In genomic region chr16:69451166-69451565, GRCh38 we compare ENCODE assay signal across 29 cellular contexts. TPM values are rescaled to one million over a fixed set of nuclear protein-coding genes. Genes with fewer than 3 reads are reported as not detected.
DNase-seq lines count a peak whose midpoint lies in the region; ATAC-seq and TF ChIP-seq lines count a peak whose summit lies in the region.
"Had no signal": no experiment of that assay in that cellular context is flagged by ENCODE, and none has a peak within 500 bp of the region (broad histone marks: within the 10 kb centered on the region; RNA-seq: fewer than 3 reads in every experiment).

No MANE protein-coding gene starts in this region.

- DNase-seq in cardiac muscle cell (ENCODE audit: low read depth in 1 of 2, low spot score in 1 of 2), result no peak
- DNase-seq in heart left ventricle, result no peak
- peak; percentile 75 for DNase-seq in HT-29 (ENCODE audit: low spot score)
- DNase-seq in astrocyte of the hippocampus (ENCODE audit: low read depth, low spot score), result peak; percentile 23
- DNase-seq in nephron progenitor cell, result no peak
- no peak for DNase-seq in stimulated activated CD4-positive, alpha-beta T cell treated with anti-CD3 and anti-CD28 coated beads, Interleukin-4, amount 100 ng/mL, for 4 hours
- DNase-seq in LoVo (ENCODE audit: low spot score), result no peak
- DNase-seq: activated CD4-positive, CD25-positive, alpha-beta regulatory T cell treated with anti-CD3 and anti-CD28 coated beads, Interleukin-2, amount 50 U/mL, for 72 hours; activated naive CD4-positive, alpha-beta T cell; activated T-cell treated with anti-CD3 and anti-CD28 coated beads, Interleukin-2, amount 50 U/mL, for 24 hours; amniotic stem cell; cortex of kidney; foreskin melanocyte; left colon; NCI-H1092 treated with DMSO at 0.1 percent for 48 hours; NCI-H1930; NCI-H526; NK-92 treated with Interleukin-12 subunit alpha and Interleukin-12 subunit beta, amount 100 ng/mL, for 24 hours; right lobe of liver; SIG-M5; stimulated activated CD4-positive, alpha-beta T cell treated with anti-CD3 and anti-CD28 coated beads, Interleukin-4, amount 100 ng/mL, for 1 hour; upper lobe of right lung had no signal

- no peaks in the 10 kb centered on the region for H3K4me1 ChIP-seq in cardiac muscle cell (ENCODE audit: low read depth)
- H3K4me1 ChIP-seq in heart left ventricle, result peaks cover 0 to 34% (median 13%) of the 10 kb centered on the region in 12 donors
- H3K4me1 ChIP-seq: BLaER1 treated with 17β-estradiol and CSF1 and Interleukin-3, amounts not matched to agents 10 nM and 100 nM had no signal

- H3K27ac Mint-ChIP-seq in nephron progenitor cell, result peak overlapping the region; percentile 40
- H3K27ac Mint-ChIP-seq: activated T-cell treated with anti-CD3 and anti-CD28 coated beads, Interleukin-2, amount 50 U/mL, for 24 hours; memory B cell; progenitor cell of endocrine pancreas; stimulated activated effector memory CD8-positive, alpha-beta T cell treated with anti-CD3 and anti-CD28 coated beads, Interleukin-12 subunit alpha, Interleukin-12 subunit beta, amount 100 ng/mL, for 72 hours had no signal

- H3K9me3 ChIP-seq in cardiac muscle cell (ENCODE audit: low read depth) (no peaks in the 10 kb centered on the region), heart left ventricle (no peaks in the 10 kb centered on the region)
- H3K9me3 ChIP-seq: BLaER1 treated with 17β-estradiol and CSF1 and Interleukin-3, amounts not matched to agents 10 nM and 100 nM; neutrophil; right lobe of liver; upper lobe of right lung had no signal

- TF ChIP-seq POLR2A in heart left ventricle (IDR thresholded peaks at IDR 0.05), result no peak

- H3K4me3 ChIP-seq in cardiac muscle cell (no peak overlapping the region), heart left ventricle (no peak overlapping the region)
- H3K4me3 ChIP-seq: BLaER1 treated with 17β-estradiol and CSF1 and Interleukin-3, amounts not matched to agents 10 nM and 100 nM; right lobe of liver; upper lobe of right lung had no signal

- no peaks in the 10 kb centered on the region for H3K9me3 Mint-ChIP-seq in nephron progenitor cell
- H3K9me3 Mint-ChIP-seq: activated T-cell treated with anti-CD3 and anti-CD28 coated beads, Interleukin-2, amount 50 U/mL, for 24 hours; memory B cell; stimulated activated effector memory CD8-positive, alpha-beta T cell treated with anti-CD3 and anti-CD28 coated beads, Interleukin-12 subunit alpha, Interleukin-12 subunit beta, amount 100 ng/mL, for 72 hours had no signal

- no peaks in the 10 kb centered on the region for H3K27me3 Mint-ChIP-seq in nephron progenitor cell (ENCODE audit: low read depth, poor library complexity)
- H3K27me3 Mint-ChIP-seq: activated T-cell treated with anti-CD3 and anti-CD28 coated beads, Interleukin-2, amount 50 U/mL, for 24 hours; memory B cell; progenitor cell of endocrine pancreas had no signal

- H3K4me3 Mint-ChIP-seq in nephron progenitor cell, result no peak overlapping the region
- H3K4me3 Mint-ChIP-seq: activated T-cell treated with anti-CD3 and anti-CD28 coated beads, Interleukin-2, amount 50 U/mL, for 24 hours; memory B cell; stimulated activated effector memory CD8-positive, alpha-beta T cell treated with anti-CD3 and anti-CD28 coated beads, Interleukin-12 subunit alpha, Interleukin-12 subunit beta, amount 100 ng/mL, for 72 hours had no signal

- ATAC-seq in heart left ventricle, result no peak
- ATAC-seq: esophagus mucosa; left colon; right lobe of liver; stimulated activated effector memory CD8-positive, alpha-beta T cell treated with anti-CD3 and anti-CD28 coated beads, Interleukin-12 subunit alpha, Interleukin-12 subunit beta, amount 100 ng/mL, for 72 hours; upper lobe of right lung had no signal

- H3K4me1 Mint-ChIP-seq in nephron progenitor cell, result no peaks in the 10 kb centered on the region

- peaks cover 73% of the 10 kb centered on the region for H3K36me3 Mint-ChIP-seq in nephron progenitor cell (ENCODE audit: low read depth)

- H3K27ac ChIP-seq in cardiac muscle cell, result peak overlapping the region; percentile 15
- H3K27ac ChIP-seq in heart left ventricle, result peak overlapping the region in 1 of 12 donors; percentile 22
- H3K27ac ChIP-seq: BLaER1 treated with 17β-estradiol and CSF1 and Interleukin-3, amounts not matched to agents 10 nM and 100 nM; HL-60; neutrophil; right lobe of liver; upper lobe of right lung had no signal

- TF ChIP-seq CTCF in cardiac muscle cell (IDR thresholded peaks at IDR 0.05; ENCODE audit: low read depth, low read length), result no peak
- no peak for TF ChIP-seq CTCF in heart left ventricle (IDR thresholded peaks at IDR 0.05)
- TF ChIP-seq CTCF in nephron progenitor cell (IDR thresholded peaks at IDR 0.05), result no peak

- H3K27me3 ChIP-seq in cardiac muscle cell (no peaks in the 10 kb centered on the region), heart left ventricle (no peaks in the 10 kb centered on the region)
- H3K27me3 ChIP-seq: BLaER1 treated with 17β-estradiol and CSF1 and Interleukin-3, amounts not matched to agents 10 nM and 100 nM; neutrophil; right lobe of liver; upper lobe of right lung had no signal

- WGBS in heart left ventricle, 4 donors, result 75 to 80% (median 77%) methylated on average over 4 of the region's 4 CpGs

- H3K36me3 ChIP-seq in cardiac muscle cell (peaks cover 24% of the 10 kb centered on the region), heart left ventricle (peaks cover 0 to 59% (median 29%) of the 10 kb centered on the region in 9 donors)

- intact Hi-C loops in heart left ventricle (cut with DNase I), result no loop called here

RNA-seq across cellular contexts. Expression of gene CYB5B, which starts 26.7 kb away (rescaled TPM):
- 27.9 and 36.6 TPM in 2 replicates for total RNA-seq in cardiac muscle cell
- polyA plus RNA-seq in cardiac muscle cell, result 122 and 149 TPM in 2 replicates
- 10 to 100 TPM; 31.1 to 89.2 (median 65.0) TPM for total RNA-seq in heart left ventricle
- polyA plus RNA-seq in heart left ventricle, result 10 to 100 TPM; 46.3 to 65.7 TPM
- total RNA-seq in HT-29 (2014; rRNA removed; shearing (Covaris generic)), result 57.8 and 60.2 TPM in 2 replicates

Comparison
In these comparisons a context has a peak if more than half of its experiments do, and no peak if none do; other contexts are left out.
1. DNase-seq: peak in HT-29 (single experiment) and astrocyte of the hippocampus (single experiment); none in cardiac muscle cell (0 of 2), heart left ventricle (0 of 5), nephron progenitor cell (single experiment), stimulated activated CD4-positive, alpha-beta T cell treated with anti-CD3 and anti-CD28 coated beads, Interleukin-4, amount 100 ng/mL, for 4 hours (0 of 2) and LoVo (single experiment).